Comparison of ENCODE assay signal across 19 cellular contexts in genomic region chr6:13117561-13117960, GRCh38.
DNase-seq lines count a peak whose midpoint lies in the region; ATAC-seq and TF ChIP-seq lines count a peak whose summit lies in the region.
"Had no signal": no experiment of that assay in that cellular context is flagged by ENCODE, and none has a peak within 500 bp of the region (broad histone marks: within the 10 kb centered on the region; RNA-seq: fewer than 3 reads in every experiment).

No MANE protein-coding gene starts in this region.

- H3K9me2 ChIP-seq in neural cell (ENCODE audit: insufficient read depth, low read length): no peaks in the 10 kb centered on the region

- no peaks in the 10 kb centered on the region for H4K20me1 ChIP-seq in neural cell (ENCODE audit: insufficient read depth)

- peaks cover 16% of the 10 kb centered on the region for H3K4me1 ChIP-seq in upper lobe of right lung
- H3K4me1 ChIP-seq: BE2C, HAP-1 had no signal

- TF ChIP-seq EP300 in neural cell (conservative IDR thresholded peaks at IDR 0.05; ENCODE audit: poor library complexity, severe bottlenecking): no peak

- no peak for ATAC-seq in upper lobe of right lung
- ATAC-seq: GM12878 had no signal

- H3K27ac ChIP-seq in neural cell (ENCODE audit: low read length) (no peak overlapping the region), upper lobe of right lung (no peak overlapping the region)
- H3K27ac ChIP-seq: GM23248 had no signal

- DNase-seq in NCI-H2227 (lab: John Stamatoyannopoulos, UW; ENCODE audit: unreplicated experiment): peak; percentile 2
- no peak for DNase-seq in NCI-H2227 treated with DMSO at 0.1 percent for 48 hours (lab: John Stamatoyannopoulos, UW)
- DNase-seq in NCI-H69 (lab: John Stamatoyannopoulos, UW): peak; percentile 57
- DNase-seq in NCI-H2171 (lab: John Stamatoyannopoulos, UW): no peak
- no peak for DNase-seq in upper lobe of right lung
- DNase-seq: ACHN; BE2C; C1 segment of cervical spinal cord; CD4-positive, CD25-positive, alpha-beta regulatory T cell; CD8-positive, alpha-beta memory T cell; COR-L47; DMS 273 treated with DMSO at 0.1 percent for 48 hours; DMS53; DND-41; EL; GM23248 had no signal

- no peaks in the 10 kb centered on the region for H3K27me3 ChIP-seq in neural cell (ENCODE audit: insufficient read depth, low read depth, low read length)
- no peaks in the 10 kb centered on the region for H3K27me3 ChIP-seq in upper lobe of right lung
- H3K27me3 ChIP-seq: BE2C had no signal

- H2AFZ ChIP-seq in neural cell (ENCODE audit: low read depth, low read length): no peak overlapping the region
- H2AFZ ChIP-seq: GM23248 had no signal

- H3K9me3 ChIP-seq in neural cell (ENCODE audit: low read length) (no peaks in the 10 kb centered on the region), upper lobe of right lung (no peaks in the 10 kb centered on the region)
- H3K9me3 ChIP-seq: BE2C, HAP-1 had no signal

- intact Hi-C loops in upper lobe of right lung (cut with DNase I): no loop called here

- no peaks in the 10 kb centered on the region for H3F3A ChIP-seq in neural cell (ENCODE audit: insufficient read depth, low read length, poor library complexity, severe bottlenecking)

- H3K36me3 ChIP-seq in neural cell (ENCODE audit: insufficient read depth, low read length): no peaks in the 10 kb centered on the region
- no peaks in the 10 kb centered on the region for H3K36me3 ChIP-seq in upper lobe of right lung
- H3K36me3 ChIP-seq: BE2C, HAP-1 had no signal

- TF ChIP-seq CTCF in neural cell (IDR thresholded peaks at IDR 0.05; ENCODE audit: poor library complexity, severe bottlenecking) (no peak), upper lobe of right lung (IDR thresholded peaks at IDR 0.05) (no peak)

- peak overlapping the region; percentile 5 for H3K4me3 ChIP-seq in neural cell (ENCODE audit: low read length)
- H3K4me3 ChIP-seq in upper lobe of right lung: no peak overlapping the region
- H3K4me3 ChIP-seq: GM12878, GM23248, HAP-1 had no signal

- H3K9ac ChIP-seq in neural cell (ENCODE audit: low read length): no peak overlapping the region
- H3K9ac ChIP-seq: GM23248 had no signal

- no peaks in the 10 kb centered on the region for H3K79me2 ChIP-seq in neural cell (replicated peaks; ENCODE audit: insufficient read depth, low read length)

- H3K4me2 ChIP-seq in neural cell (ENCODE audit: low read length): no peak overlapping the region

- TF ChIP-seq RAD21 in neural cell (conservative IDR thresholded peaks at IDR 0.05): no peak

TF ChIP-seq in neural cell, 6 proteins besides CTCF, POLR2A, EP300 and RAD21:
- TF ChIP-seq EZH2 (IDR thresholded peaks at IDR 0.05; ENCODE audit: borderline replicate concordance, insufficient read depth, low read length, poor library complexity, severe bottlenecking): no peak
- no peak for TF ChIP-seq REST (IDR thresholded peaks at IDR 0.05; ENCODE audit: borderline replicate concordance)
- no peak for TF ChIP-seq TAF1 (IDR thresholded peaks at IDR 0.05; ENCODE audit: low read depth)
- TF ChIP-seq MXI1 (conservative IDR thresholded peaks at IDR 0.05; ENCODE audit: poor library complexity, severe bottlenecking): no peak
- TF ChIP-seq SMC3 (conservative IDR thresholded peaks at IDR 0.05; ENCODE audit: poor library complexity): no peak
- no peak for TF ChIP-seq POLR2AphosphoS5 (IDR thresholded peaks at IDR 0.05)

Comparison
In these comparisons a context has a peak if more than half of its experiments do, and no peak if none do; other contexts are left out.
1. DNase-seq: peak in NCI-H2227 (single experiment) and NCI-H69 (single experiment); none in NCI-H2227 treated with DMSO at 0.1 percent for 48 hours (single experiment), NCI-H2171 (single experiment) and upper lobe of right lung (single experiment).